In the genomic region with DNA sequence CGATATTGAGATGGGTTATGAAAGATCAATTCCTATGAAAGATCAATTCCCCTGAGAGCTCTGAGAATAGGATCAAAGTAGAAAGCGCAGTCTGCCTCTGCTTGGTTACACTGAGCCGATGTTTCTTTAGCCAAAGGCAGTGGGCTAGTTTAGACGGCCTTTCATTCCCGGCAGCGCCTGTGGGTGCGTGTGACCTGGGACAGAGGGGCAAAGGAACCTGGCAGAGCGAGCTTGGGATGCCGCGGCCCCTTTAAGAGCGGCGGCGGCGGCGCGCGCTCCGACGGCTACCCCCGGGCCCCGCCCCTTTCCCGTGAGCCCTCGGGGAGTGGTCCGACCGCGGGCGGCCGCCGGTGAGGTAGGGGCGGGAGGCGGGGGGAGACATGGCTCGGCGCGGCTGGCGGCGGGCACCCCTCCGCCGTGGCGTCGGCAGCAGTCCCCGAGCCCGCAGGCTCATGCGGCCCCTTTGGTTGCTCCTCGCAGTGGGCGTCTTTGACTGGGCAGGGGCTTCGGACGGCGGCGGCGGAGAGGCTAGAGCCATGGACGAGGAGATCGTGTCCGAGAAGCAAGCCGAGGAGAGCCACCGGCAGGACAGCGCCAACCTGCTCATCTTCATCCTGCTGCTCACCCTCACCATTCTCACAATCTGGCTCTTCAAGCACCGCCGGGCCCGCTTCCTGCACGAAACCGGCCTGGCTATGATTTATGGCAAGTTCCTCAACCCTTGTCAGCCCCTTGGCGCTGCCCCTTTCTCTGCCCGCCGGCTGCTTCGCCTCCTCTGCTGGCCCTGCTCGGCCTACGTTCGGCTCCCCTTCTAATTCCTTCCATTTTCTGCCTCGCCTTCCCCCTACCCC, we compare ENCODE assay signal across 8 cellular contexts. TPM values are rescaled to one million over a fixed set of nuclear protein-coding genes. Genes with fewer than 3 reads are reported as not detected.
DNase-seq lines count a peak whose midpoint lies in the region; ATAC-seq and TF ChIP-seq lines count a peak whose summit lies in the region.

A gene (plus strand): TSS at position 313 of the 851 bp plus-strand sequence. CDS start 224 bp downstream, at position 537.

- H2AFZ ChIP-seq in PC-9 = peak within 1 kb of the TSS; percentile 89

- peak; percentile 91 for ATAC-seq in GM21367 (IDR thresholded peaks at IDR 0.05; ENCODE audit: unreplicated experiment)
- peak; percentile 94 to 95 (median 95) for ATAC-seq in natural killer cell
- peak; percentile 91 for ATAC-seq in stimulated activated naive CD8-positive, alpha-beta T cell treated with anti-CD3 and anti-CD28 coated beads, Interleukin-15, Interleukin-2, amounts not matched to agents 100 U/mL and 50 U/mL, for 24 hours

- peak within 1 kb of the TSS; percentile 98 for H3K4me3 ChIP-seq in HUES6 (ENCODE audit: low read depth, low read length)
- H3K4me3 ChIP-seq in PC-9 = peak within 1 kb of the TSS; percentile 81
- H3K4me3 ChIP-seq in fibroblast of pulmonary artery (replicated peaks; ENCODE audit: low read depth, low read length) = peak within 1 kb of the TSS; percentile 74

- H3K9me3 ChIP-seq in HUES6 (ENCODE audit: control insufficient read depth, insufficient read depth, low read depth, low read length) = no peaks in the 10 kb centered on the region
- no peaks in the 10 kb centered on the region for H3K9me3 ChIP-seq in PC-9 (ENCODE audit: insufficient read depth, low read depth)

- H3K4me3 Mint-ChIP-seq in natural killer cell = peak within 1 kb of the TSS; percentile 92

- H3K27ac Mint-ChIP-seq in natural killer cell = peak within 1 kb of the TSS; percentile 53 to 91

- intact Hi-C loops in PC-9 (cut with micrococcal nuclease; ENCODE audit: unreplicated experiment) = loop anchor here (1.0 kb wide), 1 partner anchor 8 kb away; no protein-coding TSS in a partner anchor
- intact Hi-C loops in natural killer cell (cut with micrococcal nuclease) = no loop called here

- peaks cover 0 to 8% of the 10 kb centered on the region in 2 donors for H3K27me3 Mint-ChIP-seq in natural killer cell (ENCODE audit: low read depth in 2 of 2)

- H3K4me2 ChIP-seq in PC-9 = peak within 1 kb of the TSS; percentile 91

- CTCF ChIA-PET in PC-9 (lab: Charles Lee) = interaction anchor here (0.7 kb wide), 2 partner anchors 201 to 1066 kb away, joined by 10 to 11 read pairs; no protein-coding TSS in a partner anchor

- POLR2A ChIA-PET in PC-9 (lab: Charles Lee; ENCODE audit: unreplicated experiment) = interaction anchor here (0.6 kb wide), 1 partner anchor 631 kb away, joined by 3 read pairs; no protein-coding TSS in a partner anchor

- TF ChIP-seq CTCF in PC-9 (conservative IDR thresholded peaks at IDR 0.05) (no peak), fibroblast of pulmonary artery (IDR thresholded peaks at IDR 0.05; ENCODE audit: low read length, missing control alignments) (no peak), natural killer cell (IDR thresholded peaks at IDR 0.05) (no peak)

- DNase-seq in D341Med (ENCODE audit: low spot score) (peak; percentile 88), PC-9 (peak; percentile 41 to 75), fibroblast of pulmonary artery (ENCODE audit: low read depth) (peak; percentile 42), natural killer cell (peak; percentile 50)
- DNase-seq in activated T-helper 1 cell treated with anti-CD3 and anti-CD28 coated beads, Interleukin-2, amount 50 U/mL, for 16 hours (ENCODE audit: low read depth in 1 of 2, low spot score in 1 of 2) = peak; percentile 34 to 57
- peak; percentile 74 for DNase-seq in stimulated activated naive CD8-positive, alpha-beta T cell treated with anti-CD3 and anti-CD28 coated beads, Interleukin-15, Interleukin-2, amounts not matched to agents 100 U/mL and 50 U/mL, for 24 hours

- no peaks in the 10 kb centered on the region for H3K9me2 ChIP-seq in PC-9 (ENCODE audit: insufficient read depth)

- H3K79me2 ChIP-seq in PC-9 (ENCODE audit: low read depth) = no peaks in the 10 kb centered on the region; the same call in 1 of the 2 replicates

- peaks cover 16% of the 10 kb centered on the region for H3K4me1 ChIP-seq in HUES6 (ENCODE audit: control insufficient read depth, insufficient read depth, low read length)
- H3K4me1 ChIP-seq in PC-9 (replicated peaks; ENCODE audit: insufficient read depth) = peaks cover 27% of the 10 kb centered on the region

- H3K27me3 ChIP-seq in HUES6 (ENCODE audit: control insufficient read depth, insufficient read depth, low read length) = no peaks in the 10 kb centered on the region
- no peaks in the 10 kb centered on the region for H3K27me3 ChIP-seq in PC-9 (ENCODE audit: insufficient read depth, low read depth)

- BruUV-seq in PC-9 (replicated peaks; lab: Mats Ljungman, UMichigan) = no TSS peak

- H3F3A ChIP-seq in PC-9 (ENCODE audit: insufficient read depth, low read depth) = no peaks in the 10 kb centered on the region

- no peaks in the 10 kb centered on the region for H3K36me3 Mint-ChIP-seq in natural killer cell

- H3K36me3 ChIP-seq in HUES6 (ENCODE audit: control insufficient read depth, insufficient read depth, low read length) (no peaks in the 10 kb centered on the region), PC-9 (ENCODE audit: low read depth) (no peaks in the 10 kb centered on the region)

- no peaks in the 10 kb centered on the region for H3K9me3 Mint-ChIP-seq in natural killer cell

- H3K9ac ChIP-seq in HUES6 (ENCODE audit: low read length) = peak within 1 kb of the TSS; percentile 91

- H4K20me1 ChIP-seq in PC-9 (ENCODE audit: insufficient read depth) = no peaks in the 10 kb centered on the region

- H3K27ac ChIP-seq in HUES6 (ENCODE audit: low read depth, low read length) (peak within 1 kb of the TSS; percentile 36; the same call in 1 of the 2 replicates), PC-9 (no peak within 1 kb of the TSS)

- peaks cover 22 to 49% of the 10 kb centered on the region in 2 donors for H3K4me1 Mint-ChIP-seq in natural killer cell

RNA-seq across cellular contexts. Expression of the gene that starts here (rescaled TPM):
- total RNA-seq in PC-9 (2021) (14.8 and 16.5 TPM in 2 replicates), natural killer cell (10 to 100 TPM; 17.1 to 24.0 (median 19.3) TPM)
